18 cellular contexts compared by ENCODE assay signal in genomic region chr10:50515420-50515819, GRCh38.
DNase-seq lines count a peak whose midpoint lies in the region; ATAC-seq and TF ChIP-seq lines count a peak whose summit lies in the region.
"Had no signal": no experiment of that assay in that cellular context is flagged by ENCODE, and none has a peak within 500 bp of the region (broad histone marks: within the 10 kb centered on the region; RNA-seq: fewer than 3 reads in every experiment).

No MANE protein-coding gene starts in this region.

- H3K4me3 ChIP-seq in esophagus squamous epithelium, result no peak overlapping the region
- H3K4me3 ChIP-seq: A549, GM23248, HAP-1 had no signal

- no peak overlapping the region for H3K27ac Mint-ChIP-seq in stimulated activated naive CD8-positive, alpha-beta T cell treated with anti-CD3 and anti-CD28 coated beads, Interleukin-15, amount 100 ng/mL, for 72 hours

- ATAC-seq in left ventricle myocardium superior (peak; percentile 25), Right ventricle myocardium superior (ENCODE audit: poor library complexity) (no peak), GM18868 (IDR thresholded peaks at IDR 0.05; ENCODE audit: unreplicated experiment) (no peak)
- no peak for ATAC-seq in stimulated activated naive CD8-positive, alpha-beta T cell treated with anti-CD3 and anti-CD28 coated beads, Interleukin-15, amount 100 ng/mL, for 72 hours
- ATAC-seq: A549; CD8-positive, alpha-beta T cell had no signal

- H3K4me1 ChIP-seq in esophagus squamous epithelium, result peaks cover 0 to 55% (median 17%) of the 10 kb centered on the region in 3 donors
- H3K4me1 ChIP-seq: HAP-1 had no signal

- 100% methylated on average over 1 to 2 of the region's 2 CpGs for WGBS in esophagus squamous epithelium, 2 donors

- no peak for DNase-seq in left ventricle myocardium superior
- no peak for DNase-seq in Right ventricle myocardium superior
- DNase-seq in esophagus squamous epithelium (lab: John Stamatoyannopoulos, UW), result no peak
- no peak for DNase-seq in substantia nigra (lab: John Stamatoyannopoulos, UW)
- no peak for DNase-seq in stimulated activated naive CD8-positive, alpha-beta T cell treated with anti-CD3 and anti-CD28 coated beads, Interleukin-15, amount 100 ng/mL, for 72 hours
- DNase-seq in NCI-H345 (lab: John Stamatoyannopoulos, UW), result no peak
- DNase-seq: AML-193; Calu3; CD8-positive, alpha-beta T cell; DMS79 treated with DMSO at 0.1 percent for 48 hours; GF-D8 had no signal

- no peaks in the 10 kb centered on the region for H3K9me3 Mint-ChIP-seq in stimulated activated naive CD8-positive, alpha-beta T cell treated with anti-CD3 and anti-CD28 coated beads, Interleukin-15, amount 100 ng/mL, for 72 hours
- H3K9me3 Mint-ChIP-seq: CD8-positive, alpha-beta T cell had no signal

- H3K27ac ChIP-seq in angular gyrus (ENCODE audit: low read depth, low read length) (peak overlapping the region; percentile 4), esophagus squamous epithelium (peak overlapping the region in 3 of 4 donors; percentile 23 to 62 (median 61)), substantia nigra (ENCODE audit: low read depth, low read length, poor library complexity, severe bottlenecking) (peak overlapping the region; percentile 72)
- H3K27ac ChIP-seq: 22Rv1, A549, C4-2B, GM23248 had no signal

- H3K4me3 Mint-ChIP-seq in stimulated activated naive CD8-positive, alpha-beta T cell treated with anti-CD3 and anti-CD28 coated beads, Interleukin-15, amount 100 ng/mL, for 72 hours, result no peak overlapping the region
- H3K4me3 Mint-ChIP-seq: CD8-positive, alpha-beta T cell had no signal

- no peak for TF ChIP-seq CTCF in esophagus squamous epithelium (IDR thresholded peaks at IDR 0.05)

- H3K9me3 ChIP-seq in esophagus squamous epithelium, result no peaks in the 10 kb centered on the region
- H3K9me3 ChIP-seq: A549, HAP-1 had no signal

- TF ChIP-seq POLR2A in esophagus squamous epithelium (IDR thresholded peaks at IDR 0.05), result no peak

- H3K4me1 Mint-ChIP-seq in stimulated activated naive CD8-positive, alpha-beta T cell treated with anti-CD3 and anti-CD28 coated beads, Interleukin-15, amount 100 ng/mL, for 72 hours, result peaks cover 58% of the 10 kb centered on the region

- peaks cover 0 to 8% (median 0%) of the 10 kb centered on the region in 3 donors for H3K36me3 ChIP-seq in esophagus squamous epithelium
- H3K36me3 ChIP-seq: HAP-1 had no signal

- no peaks in the 10 kb centered on the region for H3K27me3 ChIP-seq in esophagus squamous epithelium

- H3K27me3 Mint-ChIP-seq in stimulated activated naive CD8-positive, alpha-beta T cell treated with anti-CD3 and anti-CD28 coated beads, Interleukin-15, amount 100 ng/mL, for 72 hours, result no peaks in the 10 kb centered on the region

- intact Hi-C loops in left ventricle myocardium superior (cut with micrococcal nuclease), result no loop called here
- intact Hi-C loops in Right ventricle myocardium superior (cut with DNase I), result no loop called here
- intact Hi-C loops in esophagus squamous epithelium (cut with DNase I), result no loop called here

Comparison
In these comparisons a context has a peak if more than half of its experiments do, and no peak if none do; other contexts are left out.
1. H3K27ac ChIP-seq: peak in every context shown above with its lines; median percentile 72 in substantia nigra; 61 in esophagus squamous epithelium; 4 in angular gyrus.